In genomic region chr7:36010656-36011587, GRCh38 we compare ENCODE assay signal across 1 cellular context.
TF ChIP-seq lines count a peak whose summit lies in the region.

No MANE protein-coding gene starts in this region.

TF ChIP-seq in H1, 55 proteins besides CTCF, POLR2A, EP300 and RAD21 (continued from another document):
- TF ChIP-seq, protein P1, sequence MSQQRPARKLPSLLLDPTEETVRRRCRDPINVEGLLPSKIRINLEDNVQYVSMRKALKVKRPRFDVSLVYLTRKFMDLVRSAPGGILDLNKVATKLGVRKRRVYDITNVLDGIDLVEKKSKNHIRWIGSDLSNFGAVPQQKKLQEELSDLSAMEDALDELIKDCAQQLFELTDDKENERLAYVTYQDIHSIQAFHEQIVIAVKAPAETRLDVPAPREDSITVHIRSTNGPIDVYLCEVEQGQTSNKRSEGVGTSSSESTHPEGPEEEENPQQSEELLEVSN (IDR thresholded peaks at IDR 0.05) = no peak
- no peak for TF ChIP-seq RXRA (IDR thresholded peaks at IDR 0.05; ENCODE audit: insufficient read depth, low read depth, low read length)
